ENCODE assay signal across 9 cellular contexts in the genomic region with DNA sequence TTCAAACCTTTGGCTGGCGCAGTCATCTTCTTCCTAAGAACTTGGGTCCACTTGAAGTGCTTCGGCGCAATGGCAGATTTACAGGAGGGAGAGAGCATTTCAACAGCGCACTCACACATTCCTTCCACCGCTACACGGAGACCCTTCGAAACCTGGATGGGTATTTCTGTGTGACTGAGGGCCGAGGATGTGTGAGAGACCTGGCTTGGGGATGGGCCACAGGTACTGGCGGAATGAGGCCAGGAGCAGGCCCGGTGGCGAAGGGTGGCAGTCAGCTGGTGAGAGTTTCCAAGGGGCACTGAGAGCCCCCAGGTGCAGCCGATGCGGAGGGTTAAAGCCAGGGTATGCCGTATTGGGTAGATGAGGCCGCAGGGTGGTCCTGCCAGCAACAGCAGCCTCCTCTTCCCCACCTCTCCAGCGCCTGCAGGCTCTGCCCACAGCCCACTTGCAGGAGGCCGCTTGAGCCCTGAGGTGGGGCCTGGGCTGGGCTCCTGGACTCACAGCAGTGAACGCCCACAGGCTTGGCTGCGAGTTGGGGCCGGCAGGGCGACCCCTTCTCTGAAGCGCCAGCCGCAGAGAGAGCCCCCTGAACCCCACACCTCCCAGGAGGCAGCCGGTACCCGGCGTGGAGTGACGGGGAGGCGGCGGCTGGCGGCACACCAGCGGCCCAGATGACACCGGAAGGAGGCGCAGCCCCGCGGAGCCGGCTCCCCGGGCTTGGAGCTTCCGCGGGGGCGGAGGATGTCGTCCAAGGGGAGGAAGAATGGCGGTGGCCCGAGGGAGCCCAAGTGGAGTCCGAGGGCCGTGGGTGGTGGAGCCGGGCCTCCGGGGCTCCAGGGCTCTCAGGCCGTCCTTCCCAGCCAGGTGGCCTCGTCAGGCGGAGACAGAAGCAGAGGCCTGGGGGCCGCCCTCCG.
DNase-seq lines count a peak whose midpoint lies in the region; ATAC-seq lines count a peak whose summit lies in the region.
"Had no signal": no experiment of that assay in that cellular context is flagged by ENCODE, and none has a peak within 500 bp of the region (broad histone marks: within the 10 kb centered on the region; RNA-seq: fewer than 3 reads in every experiment).

No MANE protein-coding gene starts in this region.

- no peak overlapping the region for H3K27ac Mint-ChIP-seq in activated T-helper 17 cell treated with anti-CD3 and anti-CD28 coated beads, Interleukin-2, amount 50 U/mL, for 72 hours
- H3K27ac Mint-ChIP-seq in stimulated activated naive B cell treated with anti-CD40 and anti-IgM and Interleukin-4, amounts not matched to agents 10 μg/mL and 1 μg/mL and 100 μg/mL, for 72 hours, result no peak overlapping the region

- DNase-seq in iPS DF 6.9 (ENCODE audit: low read depth, low spot score), result no peak
- no peak for DNase-seq in stimulated activated naive B cell treated with anti-CD40 and anti-IgM and Interleukin-4, amounts not matched to agents 10 μg/mL and 1 μg/mL and 100 μg/mL, for 72 hours
- DNase-seq in NCI-H524 treated with DMSO at 0.1 percent for 48 hours (lab: John Stamatoyannopoulos, UW), result no peak
- DNase-seq in KG1 (lab: John Stamatoyannopoulos, UW), result no peak
- DNase-seq in HuH-7 (ENCODE audit: low spot score), result no peak

- no peak overlapping the region for H3K27ac ChIP-seq in iPS DF 6.9 (ENCODE audit: low read length)

- no peaks in the 10 kb centered on the region for H3K36me3 Mint-ChIP-seq in activated T-helper 17 cell treated with anti-CD3 and anti-CD28 coated beads, Interleukin-2, amount 50 U/mL, for 72 hours (ENCODE audit: low read depth)
- no peaks in the 10 kb centered on the region for H3K36me3 Mint-ChIP-seq in stimulated activated naive B cell treated with anti-CD40 and anti-IgM and Interleukin-4, amounts not matched to agents 10 μg/mL and 1 μg/mL and 100 μg/mL, for 72 hours

- H3K4me1 ChIP-seq in iPS DF 6.9 (ENCODE audit: control insufficient read depth, insufficient read depth, low read length), result 0 out of 2 replicates have a peak, but pooled peaks cover 2% of the 10 kb centered on the region

- WGBS in iPS DF 6.9 (ENCODE audit: insufficient coverage, insufficient read length), result no CpG with 5 or more reads among the region's 52 CpGs

- H3K27me3 ChIP-seq in iPS DF 6.9 (ENCODE audit: control insufficient read depth, insufficient read depth, low read length), result no peaks in the 10 kb centered on the region

- H3K9me3 ChIP-seq in iPS DF 6.9 (ENCODE audit: control insufficient read depth, insufficient read depth, low read length), result no peaks in the 10 kb centered on the region

- no peaks in the 10 kb centered on the region for H3K9me3 Mint-ChIP-seq in activated T-helper 17 cell treated with anti-CD3 and anti-CD28 coated beads, Interleukin-2, amount 50 U/mL, for 72 hours
- no peaks in the 10 kb centered on the region for H3K9me3 Mint-ChIP-seq in stimulated activated naive B cell treated with anti-CD40 and anti-IgM and Interleukin-4, amounts not matched to agents 10 μg/mL and 1 μg/mL and 100 μg/mL, for 72 hours
- H3K9me3 Mint-ChIP-seq: IgD-negative memory B cell had no signal

- no peaks in the 10 kb centered on the region for H3K36me3 ChIP-seq in iPS DF 6.9 (ENCODE audit: control insufficient read depth, insufficient read depth, low read length)

- ATAC-seq in GM19372 (IDR thresholded peaks at IDR 0.05; ENCODE audit: low read depth, unreplicated experiment), result peak; percentile 25
- ATAC-seq in activated T-helper 17 cell treated with anti-CD3 and anti-CD28 coated beads, Interleukin-2, amount 50 U/mL, for 72 hours (replicated peaks), result peak; percentile 42
- ATAC-seq in stimulated activated naive B cell treated with anti-CD40 and anti-IgM and Interleukin-4, amounts not matched to agents 10 μg/mL and 1 μg/mL and 100 μg/mL, for 72 hours (replicated peaks), result peak; percentile 14 to 17
- ATAC-seq in HG02610 (IDR thresholded peaks at IDR 0.05; ENCODE audit: unreplicated experiment), result no peak

- peak overlapping the region; percentile 12 for H3K4me3 Mint-ChIP-seq in activated T-helper 17 cell treated with anti-CD3 and anti-CD28 coated beads, Interleukin-2, amount 50 U/mL, for 72 hours
- H3K4me3 Mint-ChIP-seq in stimulated activated naive B cell treated with anti-CD40 and anti-IgM and Interleukin-4, amounts not matched to agents 10 μg/mL and 1 μg/mL and 100 μg/mL, for 72 hours, result peak overlapping the region in 1 of 2 donors; percentile 52

- H3K27me3 Mint-ChIP-seq in activated T-helper 17 cell treated with anti-CD3 and anti-CD28 coated beads, Interleukin-2, amount 50 U/mL, for 72 hours, result no peaks in the 10 kb centered on the region
- H3K27me3 Mint-ChIP-seq in stimulated activated naive B cell treated with anti-CD40 and anti-IgM and Interleukin-4, amounts not matched to agents 10 μg/mL and 1 μg/mL and 100 μg/mL, for 72 hours, result peaks cover 9 to 25% of the 10 kb centered on the region in 2 donors

- H3K4me1 Mint-ChIP-seq in activated T-helper 17 cell treated with anti-CD3 and anti-CD28 coated beads, Interleukin-2, amount 50 U/mL, for 72 hours, result no peaks in the 10 kb centered on the region
- H3K4me1 Mint-ChIP-seq in stimulated activated naive B cell treated with anti-CD40 and anti-IgM and Interleukin-4, amounts not matched to agents 10 μg/mL and 1 μg/mL and 100 μg/mL, for 72 hours, result no peaks in the 10 kb centered on the region

- H3K4me3 ChIP-seq in iPS DF 6.9 (ENCODE audit: low read length), result peak overlapping the region; percentile 38
